Comparison of ENCODE assay signal across 26 cellular contexts in genomic region chrX:8358302-8358701, GRCh38.
"Had no signal": no experiment of that assay in that cellular context is flagged by ENCODE, and none has a peak within 500 bp of the region (broad histone marks: within the 10 kb centered on the region; RNA-seq: fewer than 3 reads in every experiment).

No MANE protein-coding gene starts in this region.

- ATAC-seq: stimulated activated effector memory CD8-positive, alpha-beta T cell treated with anti-CD3 and anti-CD28 coated beads, Interleukin-12 subunit alpha, Interleukin-12 subunit beta, amount 100 ng/mL, for 72 hours; stimulated activated memory B cell treated with anti-CD40 and anti-IgM and Interleukin-4, amounts not matched to agents 10 μg/mL and 1 μg/mL and 100 μg/mL, for 72 hours; stimulated activated naive B cell treated with anti-CD40 and anti-IgM and Interleukin-4, amounts not matched to agents 10 μg/mL and 1 μg/mL and 100 μg/mL, for 72 hours; stimulated activated naive CD8-positive, alpha-beta T cell treated with anti-CD3 and anti-CD28 coated beads, Interleukin-15, amount 100 ng/mL, for 72 hours; stimulated activated naive CD8-positive, alpha-beta T cell treated with anti-CD3 and anti-CD28 coated beads, Interleukin-15, Interleukin-2, amounts not matched to agents 100 U/mL and 50 U/mL, for 24 hours; upper lobe of right lung had no signal

- DNase-seq: stimulated activated CD4-positive, alpha-beta T cell treated with anti-CD3 and anti-CD28 coated beads, Interleukin-2, amount 100 ng/mL, for 48 hours; stimulated activated CD4-positive, alpha-beta T cell treated with anti-CD3 and anti-CD28 coated beads, Interleukin-4, amount 100 ng/mL, for 1 hour; stimulated activated CD4-positive, alpha-beta T cell treated with anti-CD3 and anti-CD28 coated beads, Interleukin-4, amount 100 ng/mL, for 24 hours; stimulated activated CD4-positive, alpha-beta T cell treated with anti-CD3 and anti-CD28 coated beads, Interleukin-4, amount 100 ng/mL, for 4 hours; stimulated activated CD8-positive, alpha-beta memory T cell treated with anti-CD3 and anti-CD28 coated beads, Interleukin-4, amount 100 ng/mL, for 48 hours; stimulated activated naive B cell treated with anti-CD40 and anti-IgM and Interleukin-4, amounts not matched to agents 10 μg/mL and 1 μg/mL and 100 μg/mL, for 72 hours; stimulated activated naive CD4-positive, alpha-beta T cell; stimulated activated naive CD4-positive, alpha-beta T cell treated with Interleukin-2 at 50 U/mL for 16 hours; stimulated activated naive CD8-positive, alpha-beta T cell treated with anti-CD3 and anti-CD28 coated beads, Interleukin-15, amount 100 ng/mL, for 72 hours; stimulated activated naive CD8-positive, alpha-beta T cell treated with anti-CD3 and anti-CD28 coated beads, Interleukin-15, Interleukin-2, amounts not matched to agents 100 U/mL and 50 U/mL, for 24 hours; stomach; substantia nigra; testis; thyroid gland; tibial artery; transverse colon; trophoblast cell; upper lobe of left lung; upper lobe of right lung; uterus had no signal

- H3K4me3 ChIP-seq: stomach, suprapubic skin, testis, thoracic aorta, thyroid gland, tibial artery, tibial nerve, transverse colon, upper lobe of left lung, upper lobe of right lung, uterus, vagina had no signal

- H3K9me3 ChIP-seq: suprapubic skin, testis, thoracic aorta, thyroid gland, tibial artery, tibial nerve, transverse colon, upper lobe of left lung, upper lobe of right lung, uterus, vagina had no signal

- H3K27me3 ChIP-seq: stomach, suprapubic skin, testis, thyroid gland, tibial artery, tibial nerve, transverse colon, upper lobe of left lung, upper lobe of right lung, uterus, vagina had no signal

- H3K4me1 ChIP-seq: stomach, suprapubic skin, testis, thyroid gland, tibial artery, tibial nerve, transverse colon, upper lobe of left lung, upper lobe of right lung, uterus, vagina had no signal

- H3K36me3 ChIP-seq: stomach, suprapubic skin, thoracic aorta, thyroid gland, tibial artery, tibial nerve, transverse colon, upper lobe of left lung, upper lobe of right lung, uterus, vagina had no signal

- H3K27ac ChIP-seq: stomach, suprapubic skin, testis, thoracic aorta, thyroid gland, tibial artery, tibial nerve, transverse colon, upper lobe of left lung, upper lobe of right lung, uterus, vagina had no signal
